ENCODE assay signal across 21 cellular contexts in genomic region chr9:79053613-79054012, GRCh38.
A peak's percentile ranks its signal among the peaks of the same experiment; 100 is the strongest.
DNase-seq lines count a peak whose midpoint lies in the region; ATAC-seq and TF ChIP-seq lines count a peak whose summit lies in the region.
"Had no signal": no experiment of that assay in that cellular context is flagged by ENCODE, and none has a peak within 500 bp of the region (broad histone marks: within the 10 kb centered on the region; RNA-seq: fewer than 3 reads in every experiment).

No MANE protein-coding gene starts in this region.

- H2BK5ac ChIP-seq in H9 (ENCODE audit: insufficient read length, low read length): no peak overlapping the region

- ATAC-seq in GM18867 (IDR thresholded peaks at IDR 0.05; ENCODE audit: unreplicated experiment): peak; percentile 79
- ATAC-seq: activated CD8-positive, alpha-beta T cell treated with anti-CD3 and anti-CD28 coated beads for 36 hours; activated naive CD8-positive, alpha-beta T cell treated with anti-CD3 and anti-CD28 coated beads, Interleukin-2, amount 50 U/mL, for 24 hours; activated T-cell treated with anti-CD3 and anti-CD28 coated beads, Interleukin-2, amount 50 U/mL, for 72 hours; heart left ventricle; naive thymus-derived CD8-positive, alpha-beta T cell; WTC11 had no signal

- no peaks in the 10 kb centered on the region for H3K36me3 ChIP-seq in SK-N-SH (replicated peaks in 1 of 2; ENCODE audit: control insufficient read depth in 1 of 2, insufficient read depth in 2 of 2, low read length in 1 of 2)
- no peaks in the 10 kb centered on the region for H3K36me3 ChIP-seq in CD8-positive, alpha-beta memory T cell (ENCODE audit: insufficient read depth, low read length)
- H3K36me3 ChIP-seq: heart left ventricle had no signal

- no peak overlapping the region for H2BK15ac ChIP-seq in H9 (ENCODE audit: low read depth, low read length)

- H3K27ac ChIP-seq in H9 (ENCODE audit: insufficient read length, low read depth, low read length): no peak overlapping the region
- H3K27ac ChIP-seq in SK-N-SH (ENCODE audit: low read depth in 2 of 2, low read length in 1 of 2): no peak overlapping the region
- no peak overlapping the region for H3K27ac ChIP-seq in CD8-positive, alpha-beta memory T cell (ENCODE audit: low read depth, low read length)
- H3K27ac ChIP-seq: heart left ventricle, skin epidermis, testis had no signal

- no peaks in the 10 kb centered on the region for H3K27me3 Mint-ChIP-seq in H9 (ENCODE audit: low read depth)
- no peaks in the 10 kb centered on the region for H3K27me3 Mint-ChIP-seq in CD8-positive, alpha-beta memory T cell
- H3K27me3 Mint-ChIP-seq: activated CD8-positive, alpha-beta T cell treated with anti-CD3 and anti-CD28 coated beads for 36 hours had no signal

- H3K18ac ChIP-seq in H9 (ENCODE audit: insufficient read length, low read depth, low read length): no peak overlapping the region

- no peaks in the 10 kb centered on the region for H3K79me2 ChIP-seq in H9 (ENCODE audit: insufficient read depth, low read length)
- H3K79me2 ChIP-seq in SK-N-SH (ENCODE audit: insufficient read depth): no peaks in the 10 kb centered on the region

- no peak overlapping the region for H2BK120ac ChIP-seq in H9 (ENCODE audit: low read depth, low read length, poor library complexity, severe bottlenecking)

- no peaks in the 10 kb centered on the region for H3F3A ChIP-seq in SK-N-SH (replicated peaks; ENCODE audit: insufficient read depth)

- no peak overlapping the region for H3K14ac ChIP-seq in H9 (ENCODE audit: insufficient read depth, low read length)

- no CpG with 5 or more reads among the region's 3 CpGs for WGBS in H9 (ENCODE audit: extremely low coverage, insufficient read length, low lambda C conversion rate)
- 65% methylated on average over 3 of the region's 3 CpGs for WGBS in SK-N-SH (ENCODE audit: low lambda C conversion rate)

- CTCF ChIA-PET in SK-N-SH (lab: Yijun Ruan, JAX): no interaction called here
- CTCF ChIA-PET in CD8-positive, alpha-beta memory T cell (lab: Charles Lee): no interaction called here

- H3K9me3 ChIP-seq in H9 (ENCODE audit: control insufficient read depth, low read depth, low read length) (no peaks in the 10 kb centered on the region), SK-N-SH (no peaks in the 10 kb centered on the region)
- H3K9me3 ChIP-seq in CD8-positive, alpha-beta memory T cell (ENCODE audit: low read length): no peaks in the 10 kb centered on the region
- H3K9me3 ChIP-seq: testis had no signal

- H2AFZ ChIP-seq in H9 (ENCODE audit: low read length): no peak overlapping the region
- no peak overlapping the region; the same call in 1 of the 2 replicates for H2AFZ ChIP-seq in SK-N-SH (ENCODE audit: low read depth)

- H3K56ac ChIP-seq in H9 (ENCODE audit: insufficient read length, low read depth, low read length): no peak overlapping the region

- no peak overlapping the region for H2BK12ac ChIP-seq in H9 (ENCODE audit: insufficient read length, low read depth, low read length)

- no peak overlapping the region for H4K8ac ChIP-seq in H9 (replicated peaks; ENCODE audit: insufficient read length, low read depth, low read length)

- no peak overlapping the region for H3K4me3 Mint-ChIP-seq in H9
- no peak overlapping the region for H3K4me3 Mint-ChIP-seq in CD8-positive, alpha-beta memory T cell
- H3K4me3 Mint-ChIP-seq: activated CD8-positive, alpha-beta T cell treated with anti-CD3 and anti-CD28 coated beads for 36 hours; activated naive CD8-positive, alpha-beta T cell treated with anti-CD3 and anti-CD28 coated beads, Interleukin-2, amount 50 U/mL, for 24 hours; activated T-cell treated with anti-CD3 and anti-CD28 coated beads, Interleukin-2, amount 50 U/mL, for 72 hours; naive thymus-derived CD8-positive, alpha-beta T cell; WTC11 had no signal

- no peak for TF ChIP-seq CTCF in H9 (conservative IDR thresholded peaks at IDR 0.05)
- TF ChIP-seq CTCF in SK-N-SH (IDR thresholded peaks at IDR 0.05): no peak

- no peak overlapping the region for H4K91ac ChIP-seq in H9 (ENCODE audit: insufficient read length, low read depth, low read length)

- no peaks in the 10 kb centered on the region for H3K79me1 ChIP-seq in H9 (ENCODE audit: insufficient read depth, low read depth, low read length, poor library complexity, severe bottlenecking)

- H3K4me1 ChIP-seq in H9 (ENCODE audit: insufficient read depth, low read length): no peaks in the 10 kb centered on the region
- H3K4me1 ChIP-seq in SK-N-SH (ENCODE audit: control insufficient read depth in 1 of 2, insufficient read depth in 2 of 2, low read depth in 1 of 2, low read length in 1 of 2): no peaks in the 10 kb centered on the region
- H3K4me1 ChIP-seq in CD8-positive, alpha-beta memory T cell (ENCODE audit: insufficient read depth, low read length): no peaks in the 10 kb centered on the region
- H3K4me1 ChIP-seq: heart left ventricle, testis had no signal

- H2AK5ac ChIP-seq in H9 (ENCODE audit: insufficient read length, low read length): no peak overlapping the region

- H4K20me1 ChIP-seq in H9 (ENCODE audit: control insufficient read depth, insufficient read depth, insufficient read length): no peaks in the 10 kb centered on the region
- H4K20me1 ChIP-seq in SK-N-SH (ENCODE audit: insufficient read depth): no peaks in the 10 kb centered on the region

- no peak overlapping the region for H3K27ac Mint-ChIP-seq in H9
- no peak overlapping the region for H3K27ac Mint-ChIP-seq in CD8-positive, alpha-beta memory T cell
- H3K27ac Mint-ChIP-seq: activated CD8-positive, alpha-beta T cell treated with anti-CD3 and anti-CD28 coated beads for 36 hours; activated naive CD8-positive, alpha-beta T cell treated with anti-CD3 and anti-CD28 coated beads, Interleukin-2, amount 50 U/mL, for 24 hours; activated T-cell treated with anti-CD3 and anti-CD28 coated beads, Interleukin-2, amount 50 U/mL, for 72 hours; naive thymus-derived CD8-positive, alpha-beta T cell; WTC11 had no signal

- DNase-seq in A172 (ENCODE audit: low spot score) (peak; percentile 41), MV-4-11 (lab: John Stamatoyannopoulos, UW) (peak; percentile 12), astrocyte of the hippocampus (ENCODE audit: low read depth, low spot score) (peak; percentile 23), H9 (no peak), HK-2 (ENCODE audit: unreplicated experiment) (no peak), SK-N-SH (no peak)
- DNase-seq in CD8-positive, alpha-beta memory T cell: no peak
- DNase-seq: activated CD8-positive, alpha-beta T cell treated with anti-CD3 and anti-CD28 coated beads for 36 hours; activated naive CD8-positive, alpha-beta T cell treated with anti-CD3 and anti-CD28 coated beads, Interleukin-2, amount 50 U/mL, for 24 hours; activated T-cell treated with anti-CD3 and anti-CD28 coated beads, Interleukin-2, amount 50 U/mL, for 72 hours; GOT3; heart left ventricle; naive thymus-derived CD8-positive, alpha-beta T cell; NCI-H2227 treated with DMSO at 0.1 percent for 48 hours; SHP77 treated with DMSO at 0.1 percent for 48 hours; stimulated activated CD4-positive, alpha-beta T cell treated with anti-CD3 and anti-CD28 coated beads, Interleukin-4, amount 100 ng/mL, for 4 hours; stimulated activated CD8-positive, alpha-beta memory T cell treated with anti-CD3 and anti-CD28 coated beads, Interleukin-4, amount 100 ng/mL, for 48 hours; testis had no signal

- H3K36me3 Mint-ChIP-seq in H9 (ENCODE audit: insufficient read depth in 1 of 3, low read depth in 3 of 3): no peaks in the 10 kb centered on the region
- no peaks in the 10 kb centered on the region for H3K36me3 Mint-ChIP-seq in CD8-positive, alpha-beta memory T cell
- H3K36me3 Mint-ChIP-seq: naive thymus-derived CD8-positive, alpha-beta T cell; WTC11 had no signal

- H3K4ac ChIP-seq in H9 (ENCODE audit: low read depth, low read length): no peak overlapping the region

- TF ChIP-seq EP300 in SK-N-SH (IDR thresholded peaks at IDR 0.05; ENCODE audit: borderline replicate concordance in 1 of 2, low read depth in 1 of 2, low read length in 1 of 2): no peak

- no peaks in the 10 kb centered on the region for H3K4me1 Mint-ChIP-seq in H9
- no peaks in the 10 kb centered on the region for H3K4me1 Mint-ChIP-seq in CD8-positive, alpha-beta memory T cell
- H3K4me1 Mint-ChIP-seq: activated naive CD8-positive, alpha-beta T cell treated with anti-CD3 and anti-CD28 coated beads, Interleukin-2, amount 50 U/mL, for 24 hours; naive thymus-derived CD8-positive, alpha-beta T cell had no signal

- no peak overlapping the region for H3K9ac ChIP-seq in H9 (ENCODE audit: extremely low read depth, insufficient read length, low read length)
- no peak overlapping the region for H3K9ac ChIP-seq in SK-N-SH

- no peaks in the 10 kb centered on the region for H3K23me2 ChIP-seq in H9 (ENCODE audit: insufficient read length, low read depth, low read length, poor library complexity, severe bottlenecking)

- H4K5ac ChIP-seq in H9 (ENCODE audit: insufficient read length, low read depth, low read length): no peak overlapping the region

- H3T11ph ChIP-seq in H9 (ENCODE audit: low read length): no peak overlapping the region

- no peak overlapping the region for H3K23ac ChIP-seq in H9 (ENCODE audit: insufficient read length, low read depth, low read length)

- POLR2A ChIA-PET in SK-N-SH (lab: Yijun Ruan, JAX): no interaction called here
- POLR2A ChIA-PET in CD8-positive, alpha-beta memory T cell (lab: Charles Lee): no interaction called here

- no peaks in the 10 kb centered on the region for H3K9me3 Mint-ChIP-seq in H9
- peaks cover 0 to 7% (median 2%) of the 10 kb centered on the region in 5 donors for H3K9me3 Mint-ChIP-seq in CD8-positive, alpha-beta memory T cell
- H3K9me3 Mint-ChIP-seq: activated CD8-positive, alpha-beta T cell treated with anti-CD3 and anti-CD28 coated beads for 36 hours; activated naive CD8-positive, alpha-beta T cell treated with anti-CD3 and anti-CD28 coated beads, Interleukin-2, amount 50 U/mL, for 24 hours; activated T-cell treated with anti-CD3 and anti-CD28 coated beads, Interleukin-2, amount 50 U/mL, for 72 hours; WTC11 had no signal

- H3K4me3 ChIP-seq in SK-N-SH (ENCODE audit: low read depth in 2 of 2, low read length in 1 of 2): no peak overlapping the region
- H3K4me3 ChIP-seq in CD8-positive, alpha-beta memory T cell (ENCODE audit: low read length): no peak overlapping the region
- H3K4me3 ChIP-seq: heart left ventricle, skin epidermis, testis had no signal

- H3K27me3 ChIP-seq in H9 (ENCODE audit: insufficient read depth, low read length): no peaks in the 10 kb centered on the region
- no peaks in the 10 kb centered on the region for H3K27me3 ChIP-seq in SK-N-SH (ENCODE audit: insufficient read depth)
- no peaks in the 10 kb centered on the region for H3K27me3 ChIP-seq in CD8-positive, alpha-beta memory T cell (ENCODE audit: insufficient read depth, low read length, poor library complexity, severe bottlenecking)
- H3K27me3 ChIP-seq: heart left ventricle, testis had no signal

- TF ChIP-seq RAD21 in SK-N-SH (IDR thresholded peaks at IDR 0.05; ENCODE audit: low read length): no peak

- no peak overlapping the region for H2BK20ac ChIP-seq in H9 (ENCODE audit: low read depth, low read length, poor library complexity, severe bottlenecking)

- H3K4me2 ChIP-seq in H9 (ENCODE audit: insufficient read depth, insufficient read length, low read length): no peak overlapping the region
- no peak overlapping the region for H3K4me2 ChIP-seq in SK-N-SH

- H3K9me2 ChIP-seq in SK-N-SH: no peaks in the 10 kb centered on the region

Comparison
In these comparisons a context has a peak if more than half of its experiments do, and no peak if none do; other contexts are left out.
1. DNase-seq: peak in A172 (single experiment), MV-4-11 (single experiment) and astrocyte of the hippocampus (single experiment); none in H9 (single experiment), HK-2 (single experiment), SK-N-SH (single experiment) and CD8-positive, alpha-beta memory T cell (0 of 5).